In genomic region chr18:58257461-58257860, GRCh38 we compare ENCODE assay signal across 13 cellular contexts.
DNase-seq lines count a peak whose midpoint lies in the region; ATAC-seq and TF ChIP-seq lines count a peak whose summit lies in the region.
"Had no signal": no experiment of that assay in that cellular context is flagged by ENCODE, and none has a peak within 500 bp of the region (broad histone marks: within the 10 kb centered on the region; RNA-seq: fewer than 3 reads in every experiment).

No MANE protein-coding gene starts in this region.

- no peak for TF ChIP-seq CTCF in parathyroid adenoma (IDR thresholded peaks at IDR 0.05)
- no peak for TF ChIP-seq CTCF in activated CD8-positive, alpha-beta T cell treated with anti-CD3 and anti-CD28 coated beads for 36 hours (IDR thresholded peaks at IDR 0.05)

- H2AFZ ChIP-seq in parathyroid adenoma: peak overlapping the region; percentile 42

- H3K27me3 ChIP-seq in MG63: no peaks in the 10 kb centered on the region
- H3K27me3 ChIP-seq in parathyroid adenoma (ENCODE audit: control insufficient read depth, insufficient read depth, low read length): no peaks in the 10 kb centered on the region

- no peaks in the 10 kb centered on the region for H3K36me3 Mint-ChIP-seq in activated CD8-positive, alpha-beta T cell treated with anti-CD3 and anti-CD28 coated beads for 36 hours (ENCODE audit: low read depth)
- H3K36me3 Mint-ChIP-seq: stimulated activated effector memory CD8-positive, alpha-beta T cell treated with anti-CD3 and anti-CD28 coated beads, Interleukin-12 subunit alpha, Interleukin-12 subunit beta, amount 100 ng/mL, for 72 hours had no signal

- H3K27ac ChIP-seq in cingulate gyrus (ENCODE audit: low read depth, low read length) (peak overlapping the region; percentile 66), parathyroid adenoma (no peak overlapping the region)

- H3K4me3 Mint-ChIP-seq in activated CD8-positive, alpha-beta T cell treated with anti-CD3 and anti-CD28 coated beads for 36 hours: no peak overlapping the region
- H3K4me3 Mint-ChIP-seq: activated CD4-positive, alpha-beta T cell treated with anti-CD3 and anti-CD28 coated beads, Interleukin-2, amount 10 ng/mL, durations not matched to agents 24 days and 14 days; activated naive CD8-positive, alpha-beta T cell treated with anti-CD3 and anti-CD28 coated beads, Interleukin-2, amount 50 U/mL, for 24 hours; IgD-negative memory B cell; stimulated activated effector memory CD8-positive, alpha-beta T cell treated with anti-CD3 and anti-CD28 coated beads, Interleukin-12 subunit alpha, Interleukin-12 subunit beta, amount 100 ng/mL, for 72 hours had no signal

- DNase-seq in GM03348 (ENCODE audit: low spot score): peak; percentile 40
- peak; percentile 37 for DNase-seq in MG63
- no peak for DNase-seq in NCI-H1092 treated with DMSO at 0.1 percent for 48 hours (lab: John Stamatoyannopoulos, UW)
- DNase-seq in NCI-H226: no peak
- DNase-seq in activated CD8-positive, alpha-beta T cell treated with anti-CD3 and anti-CD28 coated beads for 36 hours: no peak
- DNase-seq: activated CD4-positive, alpha-beta T cell treated with anti-CD3 and anti-CD28 coated beads, Interleukin-2, amount 10 ng/mL, durations not matched to agents 24 days and 14 days; activated naive CD8-positive, alpha-beta T cell treated with anti-CD3 and anti-CD28 coated beads, Interleukin-2, amount 50 U/mL, for 24 hours; left colon had no signal

- H3K9me3 ChIP-seq in MG63: peaks cover 4% of the 10 kb centered on the region; the same call in 1 of the 2 replicates
- no peaks in the 10 kb centered on the region for H3K9me3 ChIP-seq in parathyroid adenoma (ENCODE audit: control insufficient read depth, low read length)

- no peak overlapping the region for H3K4me2 ChIP-seq in parathyroid adenoma (ENCODE audit: low read length)

- CTCF ChIA-PET in activated CD8-positive, alpha-beta T cell treated with anti-CD3 and anti-CD28 coated beads for 36 hours (lab: Charles Lee): interaction anchor here (0.7 kb wide), 1 partner anchor 64 kb away, joined by 3 read pairs; no protein-coding TSS in a partner anchor

- peaks cover 9% of the 10 kb centered on the region for H3K79me2 ChIP-seq in parathyroid adenoma

- H3K4me1 ChIP-seq in parathyroid adenoma: peaks cover 4% of the 10 kb centered on the region

- POLR2A ChIA-PET in activated CD8-positive, alpha-beta T cell treated with anti-CD3 and anti-CD28 coated beads for 36 hours (lab: Charles Lee): no interaction called here

- H3K4me1 Mint-ChIP-seq in activated CD8-positive, alpha-beta T cell treated with anti-CD3 and anti-CD28 coated beads for 36 hours (ENCODE audit: low read depth): no peaks in the 10 kb centered on the region
- H3K4me1 Mint-ChIP-seq: activated CD4-positive, alpha-beta T cell treated with anti-CD3 and anti-CD28 coated beads, Interleukin-2, amount 10 ng/mL, durations not matched to agents 24 days and 14 days; activated naive CD8-positive, alpha-beta T cell treated with anti-CD3 and anti-CD28 coated beads, Interleukin-2, amount 50 U/mL, for 24 hours; stimulated activated effector memory CD8-positive, alpha-beta T cell treated with anti-CD3 and anti-CD28 coated beads, Interleukin-12 subunit alpha, Interleukin-12 subunit beta, amount 100 ng/mL, for 72 hours had no signal

- H3K4me3 ChIP-seq in MG63 (peak overlapping the region; percentile 52), parathyroid adenoma (ENCODE audit: low read depth, low read length) (no peak overlapping the region)

- no peak for ATAC-seq in GM18520 (IDR thresholded peaks at IDR 0.05; ENCODE audit: unreplicated experiment)
- ATAC-seq in activated CD8-positive, alpha-beta T cell treated with anti-CD3 and anti-CD28 coated beads for 36 hours: no peak
- ATAC-seq: activated naive CD8-positive, alpha-beta T cell treated with anti-CD3 and anti-CD28 coated beads, Interleukin-2, amount 50 U/mL, for 24 hours; left colon; stimulated activated effector memory CD8-positive, alpha-beta T cell treated with anti-CD3 and anti-CD28 coated beads, Interleukin-12 subunit alpha, Interleukin-12 subunit beta, amount 100 ng/mL, for 72 hours had no signal

- H3K27ac Mint-ChIP-seq in activated CD8-positive, alpha-beta T cell treated with anti-CD3 and anti-CD28 coated beads for 36 hours: no peak overlapping the region
- H3K27ac Mint-ChIP-seq: activated CD4-positive, alpha-beta T cell treated with anti-CD3 and anti-CD28 coated beads, Interleukin-2, amount 10 ng/mL, durations not matched to agents 24 days and 14 days; activated naive CD8-positive, alpha-beta T cell treated with anti-CD3 and anti-CD28 coated beads, Interleukin-2, amount 50 U/mL, for 24 hours; stimulated activated effector memory CD8-positive, alpha-beta T cell treated with anti-CD3 and anti-CD28 coated beads, Interleukin-12 subunit alpha, Interleukin-12 subunit beta, amount 100 ng/mL, for 72 hours had no signal

- H3K9me3 Mint-ChIP-seq in activated CD8-positive, alpha-beta T cell treated with anti-CD3 and anti-CD28 coated beads for 36 hours: no peaks in the 10 kb centered on the region
- H3K9me3 Mint-ChIP-seq: activated CD4-positive, alpha-beta T cell treated with anti-CD3 and anti-CD28 coated beads, Interleukin-2, amount 10 ng/mL, durations not matched to agents 24 days and 14 days; activated naive CD8-positive, alpha-beta T cell treated with anti-CD3 and anti-CD28 coated beads, Interleukin-2, amount 50 U/mL, for 24 hours; IgD-negative memory B cell; stimulated activated effector memory CD8-positive, alpha-beta T cell treated with anti-CD3 and anti-CD28 coated beads, Interleukin-12 subunit alpha, Interleukin-12 subunit beta, amount 100 ng/mL, for 72 hours had no signal

- H3K36me3 ChIP-seq in MG63 (no peaks in the 10 kb centered on the region; the same call in 1 of the 2 replicates), parathyroid adenoma (ENCODE audit: control insufficient read depth, insufficient read depth, low read length) (no peaks in the 10 kb centered on the region)

- intact Hi-C loops in activated CD8-positive, alpha-beta T cell treated with anti-CD3 and anti-CD28 coated beads for 36 hours (cut with micrococcal nuclease): no loop called here

- H3K9ac ChIP-seq in parathyroid adenoma: no peak overlapping the region

- no peaks in the 10 kb centered on the region for H3K27me3 Mint-ChIP-seq in activated CD8-positive, alpha-beta T cell treated with anti-CD3 and anti-CD28 coated beads for 36 hours
- H3K27me3 Mint-ChIP-seq: activated naive CD8-positive, alpha-beta T cell treated with anti-CD3 and anti-CD28 coated beads, Interleukin-2, amount 50 U/mL, for 24 hours; IgD-negative memory B cell had no signal

Comparison
In these comparisons a context has a peak if more than half of its experiments do, and no peak if none do; other contexts are left out.
1. DNase-seq: peak in GM03348 (single experiment) and MG63 (single experiment); none in NCI-H1092 treated with DMSO at 0.1 percent for 48 hours (single experiment), NCI-H226 (single experiment) and activated CD8-positive, alpha-beta T cell treated with anti-CD3 and anti-CD28 coated beads for 36 hours (single experiment).